In the genomic region with DNA sequence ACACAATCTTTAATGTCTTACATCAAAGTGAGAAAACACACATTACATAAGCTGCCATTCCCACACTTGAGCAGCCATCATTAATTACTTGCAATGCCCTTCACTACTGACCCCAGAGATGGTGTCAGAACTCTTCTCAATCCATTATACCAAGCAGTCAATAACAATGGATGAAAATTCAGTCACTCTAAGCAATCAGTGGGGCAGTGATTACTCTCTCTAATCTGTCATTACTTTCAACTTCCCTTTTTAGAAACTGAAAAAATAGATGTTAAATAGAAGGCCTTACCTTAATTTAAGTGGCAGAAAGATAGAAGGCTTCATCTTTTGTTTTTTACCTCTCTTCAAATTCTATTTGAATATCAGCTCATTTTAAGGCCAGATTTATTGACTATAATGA, we compare ENCODE assay signal across 1 cellular context.
TF ChIP-seq lines count a peak whose summit lies in the region.

No MANE protein-coding gene starts in this region.

TF ChIP-seq in GM12878, 131 proteins besides CTCF, POLR2A, EP300 and RAD21:
- TF ChIP-seq MTA2 (IDR thresholded peaks at IDR 0.05; ENCODE audit: low read depth) (peak; percentile 67; the same call in 1 of the 2 replicates), ATF7 (IDR thresholded peaks at IDR 0.05; ENCODE audit: low read depth) (peak; percentile 33; the same call in 1 of the 2 replicates)
- TF ChIP-seq, protein P1, sequence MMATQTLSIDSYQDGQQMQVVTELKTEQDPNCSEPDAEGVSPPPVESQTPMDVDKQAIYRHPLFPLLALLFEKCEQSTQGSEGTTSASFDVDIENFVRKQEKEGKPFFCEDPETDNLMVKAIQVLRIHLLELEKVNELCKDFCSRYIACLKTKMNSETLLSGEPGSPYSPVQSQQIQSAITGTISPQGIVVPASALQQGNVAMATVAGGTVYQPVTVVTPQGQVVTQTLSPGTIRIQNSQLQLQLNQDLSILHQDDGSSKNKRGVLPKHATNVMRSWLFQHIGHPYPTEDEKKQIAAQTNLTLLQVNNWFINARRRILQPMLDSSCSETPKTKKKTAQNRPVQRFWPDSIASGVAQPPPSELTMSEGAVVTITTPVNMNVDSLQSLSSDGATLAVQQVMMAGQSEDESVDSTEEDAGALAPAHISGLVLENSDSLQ (IDR thresholded peaks at IDR 0.05) = peak; percentile 76
- TF ChIP-seq, protein P2, sequence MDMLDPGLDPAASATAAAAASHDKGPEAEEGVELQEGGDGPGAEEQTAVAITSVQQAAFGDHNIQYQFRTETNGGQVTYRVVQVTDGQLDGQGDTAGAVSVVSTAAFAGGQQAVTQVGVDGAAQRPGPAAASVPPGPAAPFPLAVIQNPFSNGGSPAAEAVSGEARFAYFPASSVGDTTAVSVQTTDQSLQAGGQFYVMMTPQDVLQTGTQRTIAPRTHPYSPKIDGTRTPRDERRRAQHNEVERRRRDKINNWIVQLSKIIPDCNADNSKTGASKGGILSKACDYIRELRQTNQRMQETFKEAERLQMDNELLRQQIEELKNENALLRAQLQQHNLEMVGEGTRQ (IDR thresholded peaks at IDR 0.05; ENCODE audit: borderline replicate concordance, low read depth, low read length) = no peak
